In genomic region chr19:13012390-13012689, GRCh38 we compare ENCODE assay signal across 9 cellular contexts. TPM values are rescaled to one million over a fixed set of nuclear protein-coding genes. Genes with fewer than 3 reads are reported as not detected.
DNase-seq lines count a peak whose midpoint lies in the region; ATAC-seq and TF ChIP-seq lines count a peak whose summit lies in the region.
"Had no signal": no experiment of that assay in that cellular context is flagged by ENCODE, and none has a peak within 500 bp of the region (broad histone marks: within the 10 kb centered on the region; RNA-seq: fewer than 3 reads in every experiment).

No MANE protein-coding gene starts in this region.

- 24 to 44% methylated on average over 23 of the region's 23 CpGs for WGBS in heart right ventricle, 2 donors
- 51% methylated on average over 23 of the region's 23 CpGs for WGBS in urinary bladder

- no peak for TF ChIP-seq POLR2A in breast epithelium (IDR thresholded peaks at IDR 0.05)

- intact Hi-C loops in heart right ventricle (cut with DNase I) (no loop called here), cardiac septum (cut with DNase I) (no loop called here), breast epithelium (cut with DNase I; ENCODE audit: low total_unique reads) (no loop called here)

- peak overlapping the region; percentile 46 to 96 (median 79) for H3K27ac ChIP-seq in heart right ventricle
- H3K27ac ChIP-seq in breast epithelium: peak overlapping the region; percentile 94 to 95
- H3K27ac ChIP-seq in muscle layer of colon (ENCODE audit: low read depth, low read length): peak overlapping the region; percentile 85
- H3K27ac ChIP-seq in urinary bladder (ENCODE audit: low read depth): peak overlapping the region; percentile 93

- TF ChIP-seq CTCF in heart right ventricle (IDR thresholded peaks at IDR 0.05) (no peak), breast epithelium (IDR thresholded peaks at IDR 0.05) (no peak)

- H3K27me3 ChIP-seq in heart right ventricle: peaks cover 0 to 64% (median 0%) of the 10 kb centered on the region in 7 donors
- H3K27me3 ChIP-seq in breast epithelium: no peaks in the 10 kb centered on the region
- H3K27me3 ChIP-seq in muscle layer of colon (ENCODE audit: control insufficient read depth in 1 of 2, insufficient read depth in 2 of 2, low read length in 2 of 2): no peaks in the 10 kb centered on the region

- peak overlapping the region; percentile 14 for H3K9ac ChIP-seq in muscle layer of colon (ENCODE audit: low read length)

- no peaks in the 10 kb centered on the region for H3K9me3 ChIP-seq in heart right ventricle
- no peaks in the 10 kb centered on the region for H3K9me3 ChIP-seq in breast epithelium
- H3K9me3 ChIP-seq in muscle layer of colon (ENCODE audit: low read length): no peaks in the 10 kb centered on the region

- ATAC-seq in heart right ventricle (no peak), GM19351 (IDR thresholded peaks at IDR 0.05; ENCODE audit: unreplicated experiment) (no peak), HG02571 (IDR thresholded peaks at IDR 0.05; ENCODE audit: unreplicated experiment) (no peak), GM21515 (IDR thresholded peaks at IDR 0.05; ENCODE audit: unreplicated experiment) (no peak)

- H3K4me3 ChIP-seq in heart right ventricle (peak overlapping the region in 9 of 10 donors; percentile 21 to 49 (median 42)), breast epithelium (peak overlapping the region; percentile 44 to 76 (median 45)), muscle layer of colon (ENCODE audit: low read depth in 1 of 2, low read length in 2 of 2) (peak overlapping the region in 1 of 2 donors; percentile 49), urinary bladder (ENCODE audit: low read depth, low read length) (peak overlapping the region; percentile 43)

- no peak for DNase-seq in heart right ventricle
- no peak for DNase-seq in cardiac septum (ENCODE audit: low spot score)
- DNase-seq in breast epithelium (ENCODE audit: low spot score in 2 of 2): no peak
- DNase-seq: NCI-H2081 had no signal

- H3K4me1 ChIP-seq in heart right ventricle (peaks cover 41 to 100% (median 85%) of the 10 kb centered on the region in 9 donors), breast epithelium (peaks cover 31 to 42% of the 10 kb centered on the region in 2 donors), muscle layer of colon (ENCODE audit: insufficient read depth, low read length) (peaks cover 88% of the 10 kb centered on the region), urinary bladder (ENCODE audit: insufficient read depth) (no peaks in the 10 kb centered on the region)

- H3K36me3 ChIP-seq in heart right ventricle (peaks cover 0 to 8% (median 0%) of the 10 kb centered on the region in 9 donors), breast epithelium (no peaks in the 10 kb centered on the region), muscle layer of colon (ENCODE audit: insufficient read depth, low read length) (peaks cover 8% of the 10 kb centered on the region), urinary bladder (ENCODE audit: insufficient read depth) (no peaks in the 10 kb centered on the region)

RNA-seq across cellular contexts. Expression of gene NFIX, which starts 17.1 kb away (rescaled TPM):
- 100 to 1,000 TPM; 111 to 162 (median 145) TPM for total RNA-seq in heart right ventricle
- 10 to 100 TPM; 16.8 to 34.2 TPM for polyA plus RNA-seq in heart right ventricle
- total RNA-seq in cardiac septum: 123 TPM
- 10 to 100 TPM; 43.6 to 53.9 (median 52.8) TPM for total RNA-seq in breast epithelium
- 83.5 TPM for total RNA-seq in urinary bladder
- 88.6 TPM for polyA plus RNA-seq in urinary bladder

RNA-seq across cellular contexts. Expression of gene DAND5, which starts 43.0 kb away (rescaled TPM):
- total RNA-seq in heart right ventricle (10 to 100 TPM in 5 of 10 donors, 1 to 10 TPM in 5; 7.3 to 14.4 (median 10.1) TPM), cardiac septum (11.4 TPM), breast epithelium (not detected), urinary bladder (not detected)
- polyA plus RNA-seq in heart right ventricle (1 to 10 TPM in 1 of 2 donors, under 1 TPM in 1; 0.71 to 4.2 TPM), urinary bladder (not detected)

RNA-seq across cellular contexts. Expression of gene GADD45GIP1, which starts 55.3 kb away (rescaled TPM):
- total RNA-seq in heart right ventricle (10 to 100 TPM; 18.4 to 33.9 (median 20.9) TPM), cardiac septum (23.5 TPM), breast epithelium (10 to 100 TPM; 30.3 to 44.2 (median 31.5) TPM), urinary bladder (7.3 TPM)
- polyA plus RNA-seq in heart right ventricle (100 to 1,000 TPM; 120 to 237 TPM), urinary bladder (45.9 TPM)
